In genomic region chr3:128052831-128053419, GRCh38 we compare ENCODE assay signal across 8 cellular contexts. TPM values are rescaled to one million over a fixed set of nuclear protein-coding genes. Genes with fewer than 3 reads are reported as not detected.
DNase-seq lines count a peak whose midpoint lies in the region; ATAC-seq and TF ChIP-seq lines count a peak whose summit lies in the region.

No MANE protein-coding gene starts in this region.

- intact Hi-C loops in right lobe of liver (cut with DNase I) = no loop called here

- no peak for TF ChIP-seq POLR2A in right lobe of liver (IDR thresholded peaks at IDR 0.05)

- H3K27me3 Mint-ChIP-seq in brain (peaks cover 19% of the 10 kb centered on the region), type B pancreatic cell (peaks cover 8% of the 10 kb centered on the region)

- H3K4me3 Mint-ChIP-seq in brain (peak overlapping the region; percentile 90 to 100 (median 97)), type B pancreatic cell (peak overlapping the region; percentile 93)

- peaks cover 0 to 2% (median 0%) of the 10 kb centered on the region in 5 experiments for H3K9me3 Mint-ChIP-seq in brain
- no peaks in the 10 kb centered on the region for H3K9me3 Mint-ChIP-seq in type B pancreatic cell

- H3K9me3 ChIP-seq in right lobe of liver = no peaks in the 10 kb centered on the region

- H3K36me3 ChIP-seq in right lobe of liver = peaks cover 0 to 32% (median 16%) of the 10 kb centered on the region in 4 donors

- peak overlapping the region; percentile 100 for H3K27ac ChIP-seq in C4-2B
- peak overlapping the region; percentile 75 to 90 (median 77) for H3K27ac ChIP-seq in right lobe of liver

- DNase-seq in KBM-7 (peak; percentile 26), right lobe of liver (no peak), type B pancreatic cell (ENCODE audit: extremely low spot score, unreplicated experiment) (no peak), epidermal melanocyte (ENCODE audit: insufficient read length, low spot score) (no peak), NCI-H446 treated with DMSO at 0.1 percent for 48 hours (lab: John Stamatoyannopoulos, UW) (no peak)
- DNase-seq in central memory CD4-positive, alpha-beta T cell = no peak

- 2% methylated on average over 10 of the region's 10 CpGs for WGBS in right lobe of liver (ENCODE audit: insufficient coverage, low coverage, low lambda C conversion rate, missing lambda C conversion rate)

- peak overlapping the region; percentile 88 to 99 (median 95) for H3K4me3 ChIP-seq in right lobe of liver

- no peak for TF ChIP-seq CTCF in C4-2B (conservative IDR thresholded peaks at IDR 0.05)
- no peak for TF ChIP-seq CTCF in brain (conservative IDR thresholded peaks at IDR 0.05)
- TF ChIP-seq CTCF in right lobe of liver (IDR thresholded peaks at IDR 0.05) = no peak
- TF ChIP-seq CTCF in type B pancreatic cell (conservative IDR thresholded peaks at IDR 0.05) = no peak

- in situ Hi-C loops in KBM-7 (cut with MboI; ENCODE audit: low pct_unique_long_range_greater_than_20kb, low sequenced_read_pairs) = no loop called here

- H3K27ac Mint-ChIP-seq in brain = peak overlapping the region; percentile 90 to 98 (median 97)
- peak overlapping the region; percentile 96 for H3K27ac Mint-ChIP-seq in type B pancreatic cell

- H3K36me3 Mint-ChIP-seq in brain = peaks cover 49% of the 10 kb centered on the region
- H3K36me3 Mint-ChIP-seq in type B pancreatic cell = peaks cover 21% of the 10 kb centered on the region

- no peaks in the 10 kb centered on the region for H3K27me3 ChIP-seq in right lobe of liver

- peaks cover 42% of the 10 kb centered on the region for H3K4me1 Mint-ChIP-seq in brain
- peaks cover 34% of the 10 kb centered on the region for H3K4me1 Mint-ChIP-seq in type B pancreatic cell (ENCODE audit: unreplicated experiment)

- ATAC-seq in right lobe of liver = peak; percentile 6 to 25 (median 14)

- peaks cover 0 to 42% (median 14%) of the 10 kb centered on the region in 4 donors for H3K4me1 ChIP-seq in right lobe of liver

RNA-seq across cellular contexts. Expression of gene SEC61A1, which starts 0.7 kb away (rescaled TPM):
- polyA plus RNA-seq in brain (ENCODE audit: insufficient read depth, low read depth, low replicate concordance) = 169 TPM
- total RNA-seq in right lobe of liver = 100 to 1,000 TPM; 120 to 187 (median 151) TPM
- total RNA-seq in type B pancreatic cell (ENCODE audit: low replicate concordance) = 207 and 230 TPM in 2 replicates
